In the genomic region with DNA sequence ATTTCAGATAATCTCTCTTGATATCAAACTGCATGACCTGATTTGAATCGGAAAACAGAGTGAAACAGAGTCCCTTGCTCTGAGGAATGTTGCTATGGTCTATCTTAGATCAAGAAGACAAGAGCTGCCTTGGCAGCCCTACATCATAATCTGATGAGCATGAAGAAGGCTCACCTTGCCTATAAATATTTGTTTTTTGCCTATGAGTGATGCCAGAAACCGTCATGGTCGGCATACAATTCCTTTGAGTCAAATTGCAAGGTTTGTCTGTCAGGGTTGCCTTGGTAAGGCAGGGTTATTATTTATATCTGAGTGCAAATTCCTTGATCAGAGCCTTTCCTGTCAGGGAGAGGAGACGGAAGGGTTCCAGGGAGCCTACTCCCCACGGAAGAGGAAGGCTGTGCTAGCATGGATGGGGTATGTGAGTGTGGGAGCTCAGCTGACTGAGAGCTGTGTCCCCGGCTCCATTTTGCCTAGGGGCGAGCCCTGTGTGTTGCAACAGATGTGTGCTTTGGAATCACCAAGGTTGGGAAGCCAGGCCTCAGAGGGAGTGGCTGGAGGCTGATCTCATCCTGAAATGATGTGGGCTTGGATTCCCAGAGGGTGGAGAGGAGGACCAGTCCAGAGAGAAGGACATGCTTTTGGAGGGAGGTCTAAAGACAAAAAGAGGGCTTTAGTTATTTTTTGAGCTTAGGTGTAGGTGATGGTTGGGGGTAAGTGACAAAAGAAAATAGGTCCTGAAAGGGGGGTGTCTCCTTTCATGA, we compare ENCODE assay signal across 1 cellular context.
TF ChIP-seq lines count a peak whose summit lies in the region.

No MANE protein-coding gene starts in this region.

TF ChIP-seq in K562, 482 proteins besides CTCF, POLR2A, EP300 and RAD21:
- TF ChIP-seq HLTF (IDR thresholded peaks at IDR 0.05) = no peak
- no peak for TF ChIP-seq HMG20A (CRISPR knock-in tag; conservative IDR thresholded peaks at IDR 0.05)
- TF ChIP-seq, protein P1, sequence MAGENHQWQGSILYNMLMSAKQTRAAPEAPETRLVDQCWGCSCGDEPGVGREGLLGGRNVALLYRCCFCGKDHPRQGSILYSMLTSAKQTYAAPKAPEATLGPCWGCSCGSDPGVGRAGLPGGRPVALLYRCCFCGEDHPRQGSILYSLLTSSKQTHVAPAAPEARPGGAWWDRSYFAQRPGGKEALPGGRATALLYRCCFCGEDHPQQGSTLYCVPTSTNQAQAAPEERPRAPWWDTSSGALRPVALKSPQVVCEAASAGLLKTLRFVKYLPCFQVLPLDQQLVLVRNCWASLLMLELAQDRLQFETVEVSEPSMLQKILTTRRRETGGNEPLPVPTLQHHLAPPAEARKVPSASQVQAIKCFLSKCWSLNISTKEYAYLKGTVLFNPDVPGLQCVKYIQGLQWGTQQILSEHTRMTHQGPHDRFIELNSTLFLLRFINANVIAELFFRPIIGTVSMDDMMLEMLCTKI (IDR thresholded peaks at IDR 0.05; ENCODE audit: partially characterized antibody) = no peak
- TF ChIP-seq YY1 (IDR thresholded peaks at IDR 0.05; ENCODE audit: borderline replicate concordance in 1 of 3, control insufficient read depth in 1 of 3, extremely low read depth in 1 of 3, insufficient read depth in 3 of 3, insufficient read length in 1 of 3, insufficient replicate concordance in 2 of 3, low read depth in 1 of 3, low read length in 2 of 3) = peak in 1 of 3 experiments; percentile 58
- TF ChIP-seq, protein P2, sequence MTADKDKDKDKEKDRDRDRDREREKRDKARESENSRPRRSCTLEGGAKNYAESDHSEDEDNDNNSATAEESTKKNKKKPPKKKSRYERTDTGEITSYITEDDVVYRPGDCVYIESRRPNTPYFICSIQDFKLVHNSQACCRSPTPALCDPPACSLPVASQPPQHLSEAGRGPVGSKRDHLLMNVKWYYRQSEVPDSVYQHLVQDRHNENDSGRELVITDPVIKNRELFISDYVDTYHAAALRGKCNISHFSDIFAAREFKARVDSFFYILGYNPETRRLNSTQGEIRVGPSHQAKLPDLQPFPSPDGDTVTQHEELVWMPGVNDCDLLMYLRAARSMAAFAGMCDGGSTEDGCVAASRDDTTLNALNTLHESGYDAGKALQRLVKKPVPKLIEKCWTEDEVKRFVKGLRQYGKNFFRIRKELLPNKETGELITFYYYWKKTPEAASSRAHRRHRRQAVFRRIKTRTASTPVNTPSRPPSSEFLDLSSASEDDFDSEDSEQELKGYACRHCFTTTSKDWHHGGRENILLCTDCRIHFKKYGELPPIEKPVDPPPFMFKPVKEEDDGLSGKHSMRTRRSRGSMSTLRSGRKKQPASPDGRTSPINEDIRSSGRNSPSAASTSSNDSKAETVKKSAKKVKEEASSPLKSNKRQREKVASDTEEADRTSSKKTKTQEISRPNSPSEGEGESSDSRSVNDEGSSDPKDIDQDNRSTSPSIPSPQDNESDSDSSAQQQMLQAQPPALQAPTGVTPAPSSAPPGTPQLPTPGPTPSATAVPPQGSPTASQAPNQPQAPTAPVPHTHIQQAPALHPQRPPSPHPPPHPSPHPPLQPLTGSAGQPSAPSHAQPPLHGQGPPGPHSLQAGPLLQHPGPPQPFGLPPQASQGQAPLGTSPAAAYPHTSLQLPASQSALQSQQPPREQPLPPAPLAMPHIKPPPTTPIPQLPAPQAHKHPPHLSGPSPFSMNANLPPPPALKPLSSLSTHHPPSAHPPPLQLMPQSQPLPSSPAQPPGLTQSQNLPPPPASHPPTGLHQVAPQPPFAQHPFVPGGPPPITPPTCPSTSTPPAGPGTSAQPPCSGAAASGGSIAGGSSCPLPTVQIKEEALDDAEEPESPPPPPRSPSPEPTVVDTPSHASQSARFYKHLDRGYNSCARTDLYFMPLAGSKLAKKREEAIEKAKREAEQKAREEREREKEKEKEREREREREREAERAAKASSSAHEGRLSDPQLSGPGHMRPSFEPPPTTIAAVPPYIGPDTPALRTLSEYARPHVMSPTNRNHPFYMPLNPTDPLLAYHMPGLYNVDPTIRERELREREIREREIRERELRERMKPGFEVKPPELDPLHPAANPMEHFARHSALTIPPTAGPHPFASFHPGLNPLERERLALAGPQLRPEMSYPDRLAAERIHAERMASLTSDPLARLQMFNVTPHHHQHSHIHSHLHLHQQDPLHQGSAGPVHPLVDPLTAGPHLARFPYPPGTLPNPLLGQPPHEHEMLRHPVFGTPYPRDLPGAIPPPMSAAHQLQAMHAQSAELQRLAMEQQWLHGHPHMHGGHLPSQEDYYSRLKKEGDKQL (CRISPR knock-in tag; IDR thresholded peaks at IDR 0.05; ENCODE audit: borderline replicate concordance) = no peak
- peak; percentile 46; the same call in 1 of the 2 replicates for TF ChIP-seq CEBPG (CRISPR knock-in tag; IDR thresholded peaks at IDR 0.05)
- 0 out of 4 replicates have a peak, but pooled peaks of 1 of the 2 experiments have one; percentile 15 for TF ChIP-seq CEBPG (tag; conservative IDR thresholded peaks at IDR 0.05 in 1 of 2, IDR thresholded peaks at IDR 0.05 in 1 of 2)
- TF ChIP-seq ATF3 (IDR thresholded peaks at IDR 0.05) = peak; percentile 49; the same call in 1 of the 2 replicates
- TF ChIP-seq ATF3 (CRISPR knock-in tag; conservative IDR thresholded peaks at IDR 0.05) = no peak
- no peak for TF ChIP-seq HNRNPLL (IDR thresholded peaks at IDR 0.05; ENCODE audit: low read depth, low read length, poor library complexity, severe bottlenecking)
- TF ChIP-seq PTRF (tag; IDR thresholded peaks at IDR 0.05) = no peak
- no peak for TF ChIP-seq ZNF436 (CRISPR knock-in tag; IDR thresholded peaks at IDR 0.05)
- no peak for TF ChIP-seq ZNF668 (CRISPR knock-in tag; IDR thresholded peaks at IDR 0.05)
- TF ChIP-seq CEBPB (tag; IDR thresholded peaks at IDR 0.05) = peak; percentile 81
- TF ChIP-seq ZNF584 (CRISPR knock-in tag; IDR thresholded peaks at IDR 0.05; ENCODE audit: low read depth) = no peak
- no peak for TF ChIP-seq ZNF24 (IDR thresholded peaks at IDR 0.05)
- TF ChIP-seq ZNF766 (CRISPR knock-in tag; conservative IDR thresholded peaks at IDR 0.05) = no peak
- no peak for TF ChIP-seq CXXC5 (CRISPR knock-in tag; IDR thresholded peaks at IDR 0.05)
- TF ChIP-seq NCOR1 (IDR thresholded peaks at IDR 0.05) = no peak
- no peak for TF ChIP-seq THRAP3 (IDR thresholded peaks at IDR 0.05; ENCODE audit: borderline replicate concordance)
- TF ChIP-seq, protein P3, sequence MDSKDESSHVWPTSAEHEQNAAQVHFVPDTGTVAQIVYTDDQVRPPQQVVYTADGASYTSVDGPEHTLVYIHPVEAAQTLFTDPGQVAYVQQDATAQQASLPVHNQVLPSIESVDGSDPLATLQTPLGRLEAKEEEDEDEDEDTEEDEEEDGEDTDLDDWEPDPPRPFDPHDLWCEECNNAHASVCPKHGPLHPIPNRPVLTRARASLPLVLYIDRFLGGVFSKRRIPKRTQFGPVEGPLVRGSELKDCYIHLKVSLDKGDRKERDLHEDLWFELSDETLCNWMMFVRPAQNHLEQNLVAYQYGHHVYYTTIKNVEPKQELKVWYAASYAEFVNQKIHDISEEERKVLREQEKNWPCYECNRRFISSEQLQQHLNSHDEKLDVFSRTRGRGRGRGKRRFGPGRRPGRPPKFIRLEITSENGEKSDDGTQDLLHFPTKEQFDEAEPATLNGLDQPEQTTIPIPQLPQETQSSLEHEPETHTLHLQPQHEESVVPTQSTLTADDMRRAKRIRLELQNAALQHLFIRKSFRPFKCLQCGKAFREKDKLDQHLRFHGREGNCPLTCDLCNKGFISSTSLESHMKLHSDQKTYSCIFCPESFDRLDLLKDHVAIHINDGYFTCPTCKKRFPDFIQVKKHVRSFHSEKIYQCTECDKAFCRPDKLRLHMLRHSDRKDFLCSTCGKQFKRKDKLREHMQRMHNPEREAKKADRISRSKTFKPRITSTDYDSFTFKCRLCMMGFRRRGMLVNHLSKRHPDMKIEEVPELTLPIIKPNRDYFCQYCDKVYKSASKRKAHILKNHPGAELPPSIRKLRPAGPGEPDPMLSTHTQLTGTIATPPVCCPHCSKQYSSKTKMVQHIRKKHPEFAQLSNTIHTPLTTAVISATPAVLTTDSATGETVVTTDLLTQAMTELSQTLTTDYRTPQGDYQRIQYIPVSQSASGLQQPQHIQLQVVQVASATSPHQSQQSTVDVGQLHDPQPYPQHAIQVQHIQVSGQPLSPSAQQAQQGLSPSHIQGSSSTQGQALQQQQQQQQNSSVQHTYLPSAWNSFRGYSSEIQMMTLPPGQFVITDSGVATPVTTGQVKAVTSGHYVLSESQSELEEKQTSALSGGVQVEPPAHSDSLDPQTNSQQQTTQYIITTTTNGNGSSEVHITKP (IDR thresholded peaks at IDR 0.05; ENCODE audit: partially characterized antibody) = peak; percentile 64
- no peak for TF ChIP-seq ZNF212 (CRISPR knock-in tag; IDR thresholded peaks at IDR 0.05)
- TF ChIP-seq SREBF2 (CRISPR knock-in tag; IDR thresholded peaks at IDR 0.05) = no peak
- TF ChIP-seq CTBP1 (IDR thresholded peaks at IDR 0.05; ENCODE audit: borderline replicate concordance) = 0 out of 2 replicates have a peak, but pooled peaks have one; percentile 13
